Comparison of ENCODE assay signal across 8 cellular contexts in the genomic region with DNA sequence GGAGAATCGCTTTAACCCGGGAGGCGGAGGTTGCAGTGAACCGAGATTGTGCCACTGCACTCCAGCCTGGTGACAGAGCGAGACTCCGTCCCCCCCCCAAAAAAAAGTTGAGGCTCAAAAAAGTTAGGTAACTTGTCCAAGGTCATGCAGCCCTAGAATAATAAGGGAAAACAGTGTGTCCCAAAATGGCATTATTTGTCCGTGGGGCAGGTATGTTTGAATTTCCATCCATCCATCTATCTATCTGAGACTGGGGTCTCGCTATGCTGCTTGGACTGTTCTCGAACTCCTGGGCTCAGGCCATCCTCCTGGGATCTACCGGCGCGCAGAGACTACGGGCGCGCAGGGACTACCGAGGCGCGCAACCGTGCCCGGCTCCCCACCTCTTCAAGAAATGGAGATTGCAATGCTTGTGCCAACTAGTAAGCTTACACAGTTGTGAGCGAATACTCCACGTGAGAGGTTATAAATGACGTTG. TPM values are rescaled to one million over a fixed set of nuclear protein-coding genes. Genes with fewer than 3 reads are reported as not detected.
DNase-seq lines count a peak whose midpoint lies in the region; ATAC-seq and TF ChIP-seq lines count a peak whose summit lies in the region.

No MANE protein-coding gene starts in this region.

- H3K27me3 Mint-ChIP-seq in HFFc6 (ENCODE audit: insufficient read depth): peaks cover 4% of the 10 kb centered on the region; the same call in 1 of the 2 replicates
- H3K27me3 Mint-ChIP-seq in activated CD8-positive, alpha-beta T cell treated with anti-CD3 and anti-CD28 coated beads for 36 hours: no peaks in the 10 kb centered on the region
- no peaks in the 10 kb centered on the region for H3K27me3 Mint-ChIP-seq in stimulated activated naive CD8-positive, alpha-beta T cell treated with anti-CD3 and anti-CD28 coated beads, Interleukin-15, amount 100 ng/mL, for 72 hours

- POLR2A ChIA-PET in activated CD8-positive, alpha-beta T cell treated with anti-CD3 and anti-CD28 coated beads for 36 hours (lab: Charles Lee): interaction anchor here (0.6 to 2.1 kb wide), 12 partner anchors 9 to 149 kb away, joined by 3 to 8 read pairs (median 4); partner anchors contain the start of genes DLK2, TJAP1, XPO5 and ZNF318

- peaks cover 8% of the 10 kb centered on the region; the same call in 1 of the 2 replicates for H3K36me3 Mint-ChIP-seq in HFFc6 (ENCODE audit: low read depth)
- H3K36me3 Mint-ChIP-seq in activated CD8-positive, alpha-beta T cell treated with anti-CD3 and anti-CD28 coated beads for 36 hours (ENCODE audit: low read depth): peaks cover under 1% of the 10 kb centered on the region

- intact Hi-C loops in activated CD8-positive, alpha-beta T cell treated with anti-CD3 and anti-CD28 coated beads for 36 hours (cut with micrococcal nuclease): no loop called here

- CTCF ChIA-PET in activated CD8-positive, alpha-beta T cell treated with anti-CD3 and anti-CD28 coated beads for 36 hours (lab: Charles Lee): interaction anchor here (1.1 to 2.2 kb wide), 3 partner anchors 12 to 198 kb away, joined by 3 to 6 read pairs (median 3); partner anchors contain the start of gene DNPH1

- H3K9me3 Mint-ChIP-seq in HFFc6: no peaks in the 10 kb centered on the region
- no peaks in the 10 kb centered on the region for H3K9me3 Mint-ChIP-seq in activated CD8-positive, alpha-beta T cell treated with anti-CD3 and anti-CD28 coated beads for 36 hours
- H3K9me3 Mint-ChIP-seq in stimulated activated naive CD8-positive, alpha-beta T cell treated with anti-CD3 and anti-CD28 coated beads, Interleukin-15, amount 100 ng/mL, for 72 hours: no peaks in the 10 kb centered on the region

- peak overlapping the region; percentile 90 for H3K4me3 ChIP-seq in iPS-11a (ENCODE audit: low read depth, low read length)

- peak overlapping the region; percentile 93 for H3K27ac Mint-ChIP-seq in HFFc6
- peak overlapping the region; percentile 95 for H3K27ac Mint-ChIP-seq in activated CD8-positive, alpha-beta T cell treated with anti-CD3 and anti-CD28 coated beads for 36 hours
- peak overlapping the region; percentile 96 to 99 for H3K27ac Mint-ChIP-seq in stimulated activated naive CD8-positive, alpha-beta T cell treated with anti-CD3 and anti-CD28 coated beads, Interleukin-15, amount 100 ng/mL, for 72 hours

- ATAC-seq in activated CD8-positive, alpha-beta T cell treated with anti-CD3 and anti-CD28 coated beads for 36 hours: no peak
- no peak for ATAC-seq in stimulated activated naive CD8-positive, alpha-beta T cell treated with anti-CD3 and anti-CD28 coated beads, Interleukin-15, amount 100 ng/mL, for 72 hours
- ATAC-seq in GM21447 (IDR thresholded peaks at IDR 0.05; ENCODE audit: unreplicated experiment) (no peak), GM21619 (IDR thresholded peaks at IDR 0.05; ENCODE audit: unreplicated experiment) (no peak)

- TF ChIP-seq CTCF in HFFc6 (IDR thresholded peaks at IDR 0.05): no peak
- TF ChIP-seq CTCF in activated CD8-positive, alpha-beta T cell treated with anti-CD3 and anti-CD28 coated beads for 36 hours (IDR thresholded peaks at IDR 0.05): no peak

- peak overlapping the region; percentile 93 for H3K4me3 Mint-ChIP-seq in HFFc6
- H3K4me3 Mint-ChIP-seq in activated CD8-positive, alpha-beta T cell treated with anti-CD3 and anti-CD28 coated beads for 36 hours: peak overlapping the region; percentile 87
- H3K4me3 Mint-ChIP-seq in stimulated activated naive CD8-positive, alpha-beta T cell treated with anti-CD3 and anti-CD28 coated beads, Interleukin-15, amount 100 ng/mL, for 72 hours: peak overlapping the region; percentile 93 to 96

- H3K4me1 Mint-ChIP-seq in HFFc6 (ENCODE audit: low read depth): peaks cover 16% of the 10 kb centered on the region
- H3K4me1 Mint-ChIP-seq in activated CD8-positive, alpha-beta T cell treated with anti-CD3 and anti-CD28 coated beads for 36 hours (ENCODE audit: low read depth): peaks cover 16% of the 10 kb centered on the region
- H3K4me1 Mint-ChIP-seq in stimulated activated naive CD8-positive, alpha-beta T cell treated with anti-CD3 and anti-CD28 coated beads, Interleukin-15, amount 100 ng/mL, for 72 hours: peaks cover 18% of the 10 kb centered on the region

- DNase-seq in HFFc6 (no peak), NK-92 (lab: John Stamatoyannopoulos, UW; ENCODE audit: unreplicated experiment) (no peak), mesenteric fat pad (ENCODE audit: low spot score) (no peak)
- no peak for DNase-seq in activated CD8-positive, alpha-beta T cell treated with anti-CD3 and anti-CD28 coated beads for 36 hours
- DNase-seq in stimulated activated naive CD8-positive, alpha-beta T cell treated with anti-CD3 and anti-CD28 coated beads, Interleukin-15, amount 100 ng/mL, for 72 hours: no peak

RNA-seq across cellular contexts. Expression of gene ABCC10, which starts 0.4 kb away (rescaled TPM):
- 10 to 100 TPM; 26.2 to 41.6 (median 30.3) TPM for total RNA-seq in HFFc6 (2021; fragmentation: NEBNext Ultra II Directional; extraction: Animal tissue kit (Norgen Biotek cat#: 25700))
- total RNA-seq in activated CD8-positive, alpha-beta T cell treated with anti-CD3 and anti-CD28 coated beads for 36 hours: 10 to 100 TPM; 27.2 to 27.5 TPM
- total RNA-seq in mesenteric fat pad: 22.0 TPM

RNA-seq across cellular contexts. Expression of gene DLK2, which starts 28.4 kb away (rescaled TPM):
- total RNA-seq in HFFc6 (2021; fragmentation: NEBNext Ultra II Directional; extraction: Animal tissue kit (Norgen Biotek cat#: 25700)): 1 to 10 TPM; 1.8 to 2.9 (median 2.2) TPM
- 1 to 10 TPM; 1.0 to 1.1 TPM for total RNA-seq in activated CD8-positive, alpha-beta T cell treated with anti-CD3 and anti-CD28 coated beads for 36 hours
- not detected for total RNA-seq in mesenteric fat pad

RNA-seq across cellular contexts. Expression of gene TJAP1, which starts 50.4 kb away (rescaled TPM):
- 10 to 100 TPM; 27.0 to 34.3 (median 30.2) TPM for total RNA-seq in HFFc6 (2021; fragmentation: NEBNext Ultra II Directional; extraction: Animal tissue kit (Norgen Biotek cat#: 25700))
- total RNA-seq in activated CD8-positive, alpha-beta T cell treated with anti-CD3 and anti-CD28 coated beads for 36 hours: 10 to 100 TPM; 30.2 to 32.9 TPM
- 20.3 TPM for total RNA-seq in mesenteric fat pad

RNA-seq across cellular contexts. Expression of gene ZNF318, which starts 57.5 kb away (rescaled TPM):
- total RNA-seq in HFFc6 (2021; fragmentation: NEBNext Ultra II Directional; extraction: Animal tissue kit (Norgen Biotek cat#: 25700)): 10 to 100 TPM; 11.1 to 13.3 (median 11.8) TPM
- 10 to 100 TPM; 13.1 to 13.5 TPM for total RNA-seq in activated CD8-positive, alpha-beta T cell treated with anti-CD3 and anti-CD28 coated beads for 36 hours
- total RNA-seq in mesenteric fat pad: 16.1 TPM
